23 cellular contexts compared by ENCODE assay signal in genomic region chr12:6020930-6021329, GRCh38.
DNase-seq lines count a peak whose midpoint lies in the region; ATAC-seq, FAIRE-seq and TF ChIP-seq lines count a peak whose summit lies in the region.
"Had no signal": no experiment of that assay in that cellular context is flagged by ENCODE, and none has a peak within 500 bp of the region (broad histone marks: within the 10 kb centered on the region; RNA-seq: fewer than 3 reads in every experiment).

No MANE protein-coding gene starts in this region.

- TF ChIP-seq POLR2A in GM12891 (IDR thresholded peaks at IDR 0.05; ENCODE audit: low read depth, low read length) = no peak

- ATAC-seq in GM18517 (IDR thresholded peaks at IDR 0.05; ENCODE audit: unreplicated experiment) (no peak), left lobe of liver (no peak)
- ATAC-seq: A549, Panc1, right cardiac atrium had no signal

- DNase-seq in NCI-H748 (lab: John Stamatoyannopoulos, UW; ENCODE audit: unreplicated experiment) (peak; percentile 36), NCI-H748 treated with DMSO at 0.1 percent for 48 hours (lab: John Stamatoyannopoulos, UW) (no peak), NCI-H82 treated with DMSO at 0.1 percent for 48 hours (lab: John Stamatoyannopoulos, UW; ENCODE audit: unreplicated experiment) (peak; percentile 32), iris pigment epithelial cell (ENCODE audit: low read depth) (peak; percentile 12), urothelium cell line (ENCODE audit: low spot score) (no peak), GM12891 (ENCODE audit: insufficient read length, low spot score) (no peak), left lobe of liver (ENCODE audit: low spot score) (no peak)
- DNase-seq: activated CD4-positive, alpha-beta T cell treated with anti-CD3 and anti-CD28 coated beads, Interleukin-2, amount 50 U/mL, for 48 hours; activated T-cell treated with anti-CD3 and anti-CD28 coated beads, Interleukin-2, amount 50 U/mL, for 24 hours; brain microvascular endothelial cell; DMS79; dorsolateral prefrontal cortex; esophagus squamous epithelium; KBM-7; mesendoderm; NCI-H526; right cardiac atrium; upper lobe of left lung had no signal

- FAIRE-seq in urothelium cell line (lab: Jason Lieb, UNC) (peak; percentile 79), GM12891 (lab: Jason Lieb, UNC) (no peak)
- FAIRE-seq: A549, H54, islet of Langerhans had no signal

TF ChIP-seq in GM12891, 5 proteins besides CTCF, POLR2A, EP300 and RAD21:
- no peak for TF ChIP-seq TAF1 (IDR thresholded peaks at IDR 0.05; ENCODE audit: low read depth, low read length)
- TF ChIP-seq PAX5 (IDR thresholded peaks at IDR 0.05; ENCODE audit: insufficient read depth, low read length, severe bottlenecking) = no peak
TF ChIP-seq in GM12891: peak in this region for 0.

Comparison
In these comparisons a context has a peak if more than half of its experiments do, and no peak if none do; other contexts are left out.
1. DNase-seq: peak in NCI-H748 (single experiment), NCI-H82 treated with DMSO at 0.1 percent for 48 hours (single experiment) and iris pigment epithelial cell (single experiment); none in NCI-H748 treated with DMSO at 0.1 percent for 48 hours (single experiment), urothelium cell line (single experiment), GM12891 (single experiment) and left lobe of liver (single experiment).